ENCODE assay signal across 11 cellular contexts in genomic region chr12:132379057-132379456, GRCh38. TPM values are rescaled to one million over a fixed set of nuclear protein-coding genes. Genes with fewer than 3 reads are reported as not detected.
"Had no signal": no experiment of that assay in that cellular context is flagged by ENCODE, and none has a peak within 500 bp of the region (broad histone marks: within the 10 kb centered on the region; RNA-seq: fewer than 3 reads in every experiment).

No MANE protein-coding gene starts in this region.

RNA-seq across cellular contexts. Expression of gene GALNT9, which starts 49.7 kb away (rescaled TPM):
- total RNA-seq: activated B cell treated with CpG ODN at 0.5 μM for 24 hours; activated CD4-positive, alpha-beta memory T cell treated with anti-CD3 and anti-CD28 coated beads, Interleukin-2, amount 10 ng/mL, durations not matched to agents 7 days and 5 days; activated CD4-positive, alpha-beta T cell treated with anti-CD3 and anti-CD28 coated beads, Interleukin-2, amount 10 ng/mL, durations not matched to agents 24 days and 14 days; activated CD4-positive, alpha-beta T cell treated with anti-CD3 and anti-CD28 coated beads, Interleukin-2, amount 10 ng/mL, durations not matched to agents 7 days and 5 days; activated CD8-positive, alpha-beta memory T cell treated with anti-CD3 and anti-CD28 coated beads for 36 hours; activated CD8-positive, alpha-beta memory T cell treated with anti-CD3 and anti-CD28 coated beads, Interleukin-2, amount 10 ng/mL, durations not matched to agents 7 days and 5 days; activated CD8-positive, alpha-beta T cell treated with anti-CD3 and anti-CD28 coated beads for 36 hours; activated CD8-positive, alpha-beta T cell treated with anti-CD3 and anti-CD28 coated beads, Interleukin-2, amount 10 ng/mL, durations not matched to agents 7 days and 5 days; T-helper 1 cell treated with Interleukin-12 subunit alpha and Interleukin-12 subunit beta and Interleukin-4 antibody, amounts not matched to agents 30 ng/mL and 1 ng/mL, for 36 hours; T-helper 17 cell; T-helper 2 cell treated with Interferon-gamma antibody and Interleukin-4, amounts not matched to agents 100 ng/mL and 5 ng/mL, for 36 hours had no signal
